In genomic region chr11:119635041-119635745, GRCh38 we compare ENCODE assay signal across 17 cellular contexts.
DNase-seq lines count a peak whose midpoint lies in the region; ATAC-seq and TF ChIP-seq lines count a peak whose summit lies in the region.
"Had no signal": no experiment of that assay in that cellular context is flagged by ENCODE, and none has a peak within 500 bp of the region (broad histone marks: within the 10 kb centered on the region; RNA-seq: fewer than 3 reads in every experiment).

No MANE protein-coding gene starts in this region.

- no peaks in the 10 kb centered on the region for H3K36me3 Mint-ChIP-seq in neural progenitor cell
- H3K36me3 Mint-ChIP-seq: CD8-positive, alpha-beta T cell had no signal

- peak overlapping the region; percentile 5 for H3K27ac Mint-ChIP-seq in neural progenitor cell
- H3K27ac Mint-ChIP-seq: B cell; CD8-positive, alpha-beta T cell; GM23338; HFFc6 had no signal

- TF ChIP-seq POLR2A in thyroid gland (IDR thresholded peaks at IDR 0.05): no peak

- POLR2A ChIA-PET in HEK293 (lab: Yijun Ruan, JAX): interaction anchor here (0.6 kb wide), 1 partner anchor 18 kb away, joined by 4 read pairs; no protein-coding TSS in a partner anchor

- ATAC-seq in HG03135 (IDR thresholded peaks at IDR 0.05; ENCODE audit: unreplicated experiment): no peak
- ATAC-seq: CD8-positive, alpha-beta T cell; GM23338 had no signal

- no peak overlapping the region for H3K4me2 ChIP-seq in neural progenitor cell
- H3K4me2 ChIP-seq: BLaER1 treated with 17β-estradiol and CSF1 and Interleukin-3, amounts not matched to agents 10 nM and 100 nM; GM23338 had no signal

- H3F3A ChIP-seq in neural progenitor cell (ENCODE audit: low read depth): no peaks in the 10 kb centered on the region

- peak; percentile 54 for DNase-seq in MG63
- peak; percentile 21 for DNase-seq in astrocyte of the hippocampus (ENCODE audit: low read depth, low spot score)
- DNase-seq in neural progenitor cell (ENCODE audit: low spot score): no peak
- no peak for DNase-seq in NCI-H526 (lab: John Stamatoyannopoulos, UW)
- DNase-seq in NCI-H2107 treated with DMSO at 0.1 percent for 48 hours (lab: John Stamatoyannopoulos, UW; ENCODE audit: unreplicated experiment): no peak
- DNase-seq in thyroid gland: no peak
- DNase-seq: Calu3; CD8-positive, alpha-beta T cell; DMS79 treated with DMSO at 0.1 percent for 48 hours; GF-D8; HCEC 1CT; HFFc6 had no signal

- H3K9me3 Mint-ChIP-seq in neural progenitor cell: peaks cover 15% of the 10 kb centered on the region
- H3K9me3 Mint-ChIP-seq: CD8-positive, alpha-beta T cell; GM23338; HFFc6 had no signal

- TF ChIP-seq CTCF in HEK293 (tag by site-specific recombination; IDR thresholded peaks at IDR 0.05) (no peak), neural progenitor cell (IDR thresholded peaks at IDR 0.05) (no peak), thyroid gland (IDR thresholded peaks at IDR 0.05) (no peak)

- no peaks in the 10 kb centered on the region for H3K36me3 ChIP-seq in HEK293 (ENCODE audit: control insufficient read depth in 2 of 2, insufficient read depth in 1 of 2, low read length in 2 of 2)
- no peaks in the 10 kb centered on the region for H3K36me3 ChIP-seq in MG63
- no peaks in the 10 kb centered on the region for H3K36me3 ChIP-seq in neural progenitor cell
- no peaks in the 10 kb centered on the region for H3K36me3 ChIP-seq in thyroid gland
- H3K36me3 ChIP-seq: BLaER1 treated with 17β-estradiol and CSF1 and Interleukin-3, amounts not matched to agents 10 nM and 100 nM had no signal

- peaks cover 5% of the 10 kb centered on the region for H3K27me3 Mint-ChIP-seq in neural progenitor cell (ENCODE audit: insufficient read depth, low read depth)

- no peak overlapping the region for H3K4me3 Mint-ChIP-seq in neural progenitor cell
- H3K4me3 Mint-ChIP-seq: B cell; CD8-positive, alpha-beta T cell; GM23338; HFFc6 had no signal

- H3K27me3 ChIP-seq in MG63: no peaks in the 10 kb centered on the region
- no peaks in the 10 kb centered on the region for H3K27me3 ChIP-seq in neural progenitor cell
- no peaks in the 10 kb centered on the region for H3K27me3 ChIP-seq in thyroid gland
- H3K27me3 ChIP-seq: BLaER1 treated with 17β-estradiol and CSF1 and Interleukin-3, amounts not matched to agents 10 nM and 100 nM had no signal

- H3K4me1 ChIP-seq in HEK293 (ENCODE audit: control insufficient read depth, insufficient read depth, low read length) (no peaks in the 10 kb centered on the region), neural progenitor cell (peaks cover 11% of the 10 kb centered on the region), thyroid gland (no peaks in the 10 kb centered on the region)
- H3K4me1 ChIP-seq: BLaER1 treated with 17β-estradiol and CSF1 and Interleukin-3, amounts not matched to agents 10 nM and 100 nM had no signal

- no peak overlapping the region for H3K9ac ChIP-seq in neural progenitor cell
- H3K9ac ChIP-seq: BLaER1 treated with 17β-estradiol and CSF1 and Interleukin-3, amounts not matched to agents 10 nM and 100 nM had no signal

- H4K20me1 ChIP-seq in neural progenitor cell (ENCODE audit: low read depth): no peaks in the 10 kb centered on the region

- H2AFZ ChIP-seq in neural progenitor cell (replicated peaks): no peak overlapping the region
- H2AFZ ChIP-seq: GM23338 had no signal

- H3K4me3 ChIP-seq in HEK293 (ENCODE audit: low read depth, low read length) (no peak overlapping the region), MG63 (no peak overlapping the region), neural progenitor cell (no peak overlapping the region), thyroid gland (replicated peaks in 1 of 3) (no peak overlapping the region)
- H3K4me3 ChIP-seq: BLaER1 treated with 17β-estradiol and CSF1 and Interleukin-3, amounts not matched to agents 10 nM and 100 nM; GM23338 had no signal

- no peak overlapping the region for H3K27ac ChIP-seq in HEK293 (ENCODE audit: extremely low read depth, low read depth, low read length)
- no peak overlapping the region for H3K27ac ChIP-seq in neural progenitor cell
- no peak overlapping the region for H3K27ac ChIP-seq in thyroid gland
- H3K27ac ChIP-seq: BLaER1 treated with 17β-estradiol and CSF1 and Interleukin-3, amounts not matched to agents 10 nM and 100 nM had no signal

- no peaks in the 10 kb centered on the region for H3K79me2 ChIP-seq in neural progenitor cell (ENCODE audit: low read depth)

- 74 to 81% methylated on average over 19 to 21 of the region's 21 CpGs for WGBS in thyroid gland, 2 donors

- CTCF ChIA-PET in HEK293 (lab: Yijun Ruan, JAX): interaction anchor here (2.5 to 2.9 kb wide), 2 partner anchors 11 to 473 kb away, joined by 9 to 15 read pairs; no protein-coding TSS in a partner anchor

- H3K9me3 ChIP-seq in HEK293 (ENCODE audit: control insufficient read depth, insufficient read depth, low read depth, low read length) (no peaks in the 10 kb centered on the region), MG63 (no peaks in the 10 kb centered on the region; the same call in 1 of the 2 replicates), neural progenitor cell (ENCODE audit: low read depth) (no peaks in the 10 kb centered on the region), thyroid gland (no peaks in the 10 kb centered on the region)
- H3K9me3 ChIP-seq: BLaER1 treated with 17β-estradiol and CSF1 and Interleukin-3, amounts not matched to agents 10 nM and 100 nM had no signal

- H3K4me1 Mint-ChIP-seq in neural progenitor cell: peaks cover 19% of the 10 kb centered on the region
- H3K4me1 Mint-ChIP-seq: B cell had no signal

- intact Hi-C loops in thyroid gland (cut with DNase I): no loop called here

TF ChIP-seq in HEK293, 187 proteins besides CTCF, POLR2A, EP300 and RAD21:
- TF ChIP-seq ZBTB11 (tag by site-specific recombination; conservative IDR thresholded peaks at IDR 0.05; ENCODE audit: low read depth) (no peak), EGR2 (tag by site-specific recombination; IDR thresholded peaks at IDR 0.05; ENCODE audit: low read depth) (0 out of 2 replicates have a peak, but pooled peaks have one; percentile 20), ATF2 (tag by site-specific recombination; IDR thresholded peaks at IDR 0.05; ENCODE audit: low read depth) (no peak)

Comparison
In these comparisons a context has a peak if more than half of its experiments do, and no peak if none do; other contexts are left out.
1. DNase-seq: peak in MG63 (single experiment) and astrocyte of the hippocampus (single experiment); none in neural progenitor cell (single experiment), NCI-H526 (0 of 2), NCI-H2107 treated with DMSO at 0.1 percent for 48 hours (single experiment) and thyroid gland (0 of 2).